In the genomic region with DNA sequence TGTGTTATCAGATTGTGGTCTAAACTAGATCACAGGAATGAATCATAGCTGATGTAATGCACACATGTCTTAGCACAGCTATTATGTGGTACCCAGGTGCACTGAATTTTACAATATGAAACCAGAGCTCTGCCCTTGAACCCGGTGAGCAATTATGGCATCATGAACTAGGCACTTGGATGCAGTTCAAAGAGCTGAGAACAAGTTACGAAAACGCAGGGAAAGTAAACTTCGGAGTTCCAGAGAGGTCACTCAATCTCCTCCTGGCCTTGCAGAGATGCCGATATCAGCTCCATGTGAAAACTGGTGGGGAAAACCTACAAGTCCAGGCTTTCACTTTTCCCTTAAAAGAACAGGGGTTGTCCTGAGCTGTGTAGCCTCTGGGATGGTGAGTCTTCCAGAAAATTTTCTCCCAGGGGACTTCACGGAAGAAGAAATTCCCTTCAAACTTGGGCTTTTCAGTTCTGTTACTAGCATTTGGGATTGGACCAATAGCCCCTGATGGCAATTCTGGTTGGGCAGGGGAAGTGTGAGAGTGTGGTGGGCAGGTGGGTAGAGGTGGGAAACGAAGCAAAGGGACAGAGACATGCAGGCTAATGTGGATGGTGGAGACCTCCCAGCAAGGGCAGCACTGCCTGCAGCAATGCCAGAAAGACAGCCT, we compare ENCODE assay signal across 1 cellular context.
TF ChIP-seq lines count a peak whose summit lies in the region.

No MANE protein-coding gene starts in this region.

TF ChIP-seq in HepG2, 621 proteins besides CTCF, POLR2A, EP300 and RAD21 (continued from another document and continues in another):
- TF ChIP-seq SIX1 (CRISPR knock-in tag; IDR thresholded peaks at IDR 0.05; ENCODE audit: borderline replicate concordance) (peak; percentile 98), SMC3 (IDR thresholded peaks at IDR 0.05; ENCODE audit: low read length) (peak; percentile 75), MTF2 (CRISPR knock-in tag; IDR thresholded peaks at IDR 0.05; ENCODE audit: borderline replicate concordance) (no peak), MED13 (CRISPR knock-in tag; IDR thresholded peaks at IDR 0.05) (peak; percentile 98), CBX5 (CRISPR knock-in tag; IDR thresholded peaks at IDR 0.05; ENCODE audit: borderline replicate concordance) (peak; percentile 99; the same call in 1 of the 2 replicates), MTA1 (CRISPR knock-in tag; IDR thresholded peaks at IDR 0.05; ENCODE audit: borderline replicate concordance) (peak; percentile 70; the same call in 1 of the 2 replicates), ZBTB42 (CRISPR knock-in tag; IDR thresholded peaks at IDR 0.05) (peak; percentile 80; the same call in 1 of the 2 replicates), ZNF607 (CRISPR knock-in tag; IDR thresholded peaks at IDR 0.05; ENCODE audit: borderline replicate concordance) (peak; percentile 70; the same call in 1 of the 2 replicates), ETV5 (CRISPR knock-in tag; IDR thresholded peaks at IDR 0.05; ENCODE audit: borderline replicate concordance) (peak; percentile 85; the same call in 1 of the 2 replicates), ZFAT (CRISPR knock-in tag; conservative IDR thresholded peaks at IDR 0.05) (no peak), ZNF547 (CRISPR knock-in tag; IDR thresholded peaks at IDR 0.05) (peak; percentile 79), ZKSCAN8 (CRISPR knock-in tag; IDR thresholded peaks at IDR 0.05; ENCODE audit: borderline replicate concordance) (peak; percentile 98), ZNF251 (CRISPR knock-in tag; IDR thresholded peaks at IDR 0.05) (no peak), SOX13 (IDR thresholded peaks at IDR 0.05) (peak; percentile 92), SOX13 (CRISPR knock-in tag; conservative IDR thresholded peaks at IDR 0.05 in 1 of 2, IDR thresholded peaks at IDR 0.05 in 1 of 2) (peak in 1 of 2 experiments; percentile 98; a peak in 2 of 4 replicates), ZNF546 (CRISPR knock-in tag; conservative IDR thresholded peaks at IDR 0.05) (no peak; the same call in 1 of the 2 replicates), SNAI1 (CRISPR knock-in tag; IDR thresholded peaks at IDR 0.05; ENCODE audit: borderline replicate concordance) (0 out of 2 replicates have a peak, but pooled peaks have one; percentile 27), AHR (CRISPR knock-in tag; IDR thresholded peaks at IDR 0.05) (no peak), ZNF883 (CRISPR knock-in tag; IDR thresholded peaks at IDR 0.05; ENCODE audit: not compliant biosample characterization) (peak; percentile 34)
- TF ChIP-seq, protein P1, sequence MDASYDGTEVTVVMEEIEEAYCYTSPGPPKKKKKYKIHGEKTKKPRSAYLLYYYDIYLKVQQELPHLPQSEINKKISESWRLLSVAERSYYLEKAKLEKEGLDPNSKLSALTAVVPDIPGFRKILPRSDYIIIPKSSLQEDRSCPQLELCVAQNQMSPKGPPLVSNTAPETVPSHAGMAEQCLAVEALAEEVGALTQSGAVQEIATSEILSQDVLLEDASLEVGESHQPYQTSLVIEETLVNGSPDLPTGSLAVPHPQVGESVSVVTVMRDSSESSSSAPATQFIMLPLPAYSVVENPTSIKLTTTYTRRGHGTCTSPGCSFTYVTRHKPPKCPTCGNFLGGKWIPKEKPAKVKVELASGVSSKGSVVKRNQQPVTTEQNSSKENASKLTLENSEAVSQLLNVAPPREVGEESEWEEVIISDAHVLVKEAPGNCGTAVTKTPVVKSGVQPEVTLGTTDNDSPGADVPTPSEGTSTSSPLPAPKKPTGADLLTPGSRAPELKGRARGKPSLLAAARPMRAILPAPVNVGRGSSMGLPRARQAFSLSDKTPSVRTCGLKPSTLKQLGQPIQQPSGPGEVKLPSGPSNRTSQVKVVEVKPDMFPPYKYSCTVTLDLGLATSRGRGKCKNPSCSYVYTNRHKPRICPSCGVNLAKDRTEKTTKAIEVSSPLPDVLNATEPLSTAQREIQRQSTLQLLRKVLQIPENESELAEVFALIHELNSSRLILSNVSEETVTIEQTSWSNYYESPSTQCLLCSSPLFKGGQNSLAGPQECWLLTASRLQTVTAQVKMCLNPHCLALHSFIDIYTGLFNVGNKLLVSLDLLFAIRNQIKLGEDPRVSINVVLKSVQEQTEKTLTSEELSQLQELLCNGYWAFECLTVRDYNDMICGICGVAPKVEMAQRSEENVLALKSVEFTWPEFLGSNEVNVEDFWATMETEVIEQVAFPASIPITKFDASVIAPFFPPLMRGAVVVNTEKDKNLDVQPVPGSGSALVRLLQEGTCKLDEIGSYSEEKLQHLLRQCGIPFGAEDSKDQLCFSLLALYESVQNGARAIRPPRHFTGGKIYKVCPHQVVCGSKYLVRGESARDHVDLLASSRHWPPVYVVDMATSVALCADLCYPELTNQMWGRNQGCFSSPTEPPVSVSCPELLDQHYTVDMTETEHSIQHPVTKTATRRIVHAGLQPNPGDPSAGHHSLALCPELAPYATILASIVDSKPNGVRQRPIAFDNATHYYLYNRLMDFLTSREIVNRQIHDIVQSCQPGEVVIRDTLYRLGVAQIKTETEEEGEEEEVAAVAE (CRISPR knock-in tag; IDR thresholded peaks at IDR 0.05; ENCODE audit: borderline replicate concordance) = peak; percentile 91; the same call in 1 of the 2 replicates
- TF ChIP-seq, protein P2, sequence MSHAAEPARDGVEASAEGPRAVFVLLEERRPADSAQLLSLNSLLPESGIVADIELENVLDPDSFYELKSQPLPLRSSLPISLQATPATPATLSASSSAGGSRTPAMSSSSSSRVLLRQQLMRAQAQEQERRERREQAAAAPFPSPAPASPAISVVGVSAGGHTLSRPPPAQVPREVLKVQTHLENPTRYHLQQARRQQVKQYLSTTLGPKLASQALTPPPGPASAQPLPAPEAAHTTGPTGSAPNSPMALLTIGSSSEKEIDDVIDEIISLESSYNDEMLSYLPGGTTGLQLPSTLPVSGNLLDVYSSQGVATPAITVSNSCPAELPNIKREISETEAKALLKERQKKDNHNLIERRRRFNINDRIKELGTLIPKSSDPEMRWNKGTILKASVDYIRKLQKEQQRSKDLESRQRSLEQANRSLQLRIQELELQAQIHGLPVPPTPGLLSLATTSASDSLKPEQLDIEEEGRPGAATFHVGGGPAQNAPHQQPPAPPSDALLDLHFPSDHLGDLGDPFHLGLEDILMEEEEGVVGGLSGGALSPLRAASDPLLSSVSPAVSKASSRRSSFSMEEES (CRISPR knock-in tag; IDR thresholded peaks at IDR 0.05) = peak; percentile 87; the same call in 1 of the 2 replicates
- TF ChIP-seq, protein P3, sequence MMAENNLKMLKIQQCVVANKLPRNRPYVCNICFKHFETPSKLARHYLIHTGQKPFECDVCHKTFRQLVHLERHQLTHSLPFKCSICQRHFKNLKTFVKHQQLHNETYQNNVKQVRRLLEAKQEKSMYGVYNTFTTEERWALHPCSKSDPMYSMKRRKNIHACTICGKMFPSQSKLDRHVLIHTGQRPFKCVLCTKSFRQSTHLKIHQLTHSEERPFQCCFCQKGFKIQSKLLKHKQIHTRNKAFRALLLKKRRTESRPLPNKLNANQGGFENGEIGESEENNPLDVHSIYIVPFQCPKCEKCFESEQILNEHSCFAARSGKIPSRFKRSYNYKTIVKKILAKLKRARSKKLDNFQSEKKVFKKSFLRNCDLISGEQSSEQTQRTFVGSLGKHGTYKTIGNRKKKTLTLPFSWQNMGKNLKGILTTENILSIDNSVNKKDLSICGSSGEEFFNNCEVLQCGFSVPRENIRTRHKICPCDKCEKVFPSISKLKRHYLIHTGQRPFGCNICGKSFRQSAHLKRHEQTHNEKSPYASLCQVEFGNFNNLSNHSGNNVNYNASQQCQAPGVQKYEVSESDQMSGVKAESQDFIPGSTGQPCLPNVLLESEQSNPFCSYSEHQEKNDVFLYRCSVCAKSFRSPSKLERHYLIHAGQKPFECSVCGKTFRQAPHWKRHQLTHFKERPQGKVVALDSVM (CRISPR knock-in tag; IDR thresholded peaks at IDR 0.05) = 0 out of 2 replicates have a peak, but pooled peaks have one; percentile 57
- TF ChIP-seq, protein P4, sequence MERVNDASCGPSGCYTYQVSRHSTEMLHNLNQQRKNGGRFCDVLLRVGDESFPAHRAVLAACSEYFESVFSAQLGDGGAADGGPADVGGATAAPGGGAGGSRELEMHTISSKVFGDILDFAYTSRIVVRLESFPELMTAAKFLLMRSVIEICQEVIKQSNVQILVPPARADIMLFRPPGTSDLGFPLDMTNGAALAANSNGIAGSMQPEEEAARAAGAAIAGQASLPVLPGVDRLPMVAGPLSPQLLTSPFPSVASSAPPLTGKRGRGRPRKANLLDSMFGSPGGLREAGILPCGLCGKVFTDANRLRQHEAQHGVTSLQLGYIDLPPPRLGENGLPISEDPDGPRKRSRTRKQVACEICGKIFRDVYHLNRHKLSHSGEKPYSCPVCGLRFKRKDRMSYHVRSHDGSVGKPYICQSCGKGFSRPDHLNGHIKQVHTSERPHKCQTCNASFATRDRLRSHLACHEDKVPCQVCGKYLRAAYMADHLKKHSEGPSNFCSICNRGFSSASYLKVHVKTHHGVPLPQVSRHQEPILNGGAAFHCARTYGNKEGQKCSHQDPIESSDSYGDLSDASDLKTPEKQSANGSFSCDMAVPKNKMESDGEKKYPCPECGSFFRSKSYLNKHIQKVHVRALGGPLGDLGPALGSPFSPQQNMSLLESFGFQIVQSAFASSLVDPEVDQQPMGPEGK (CRISPR knock-in tag; IDR thresholded peaks at IDR 0.05) = peak; percentile 88
- TF ChIP-seq, protein P5, sequence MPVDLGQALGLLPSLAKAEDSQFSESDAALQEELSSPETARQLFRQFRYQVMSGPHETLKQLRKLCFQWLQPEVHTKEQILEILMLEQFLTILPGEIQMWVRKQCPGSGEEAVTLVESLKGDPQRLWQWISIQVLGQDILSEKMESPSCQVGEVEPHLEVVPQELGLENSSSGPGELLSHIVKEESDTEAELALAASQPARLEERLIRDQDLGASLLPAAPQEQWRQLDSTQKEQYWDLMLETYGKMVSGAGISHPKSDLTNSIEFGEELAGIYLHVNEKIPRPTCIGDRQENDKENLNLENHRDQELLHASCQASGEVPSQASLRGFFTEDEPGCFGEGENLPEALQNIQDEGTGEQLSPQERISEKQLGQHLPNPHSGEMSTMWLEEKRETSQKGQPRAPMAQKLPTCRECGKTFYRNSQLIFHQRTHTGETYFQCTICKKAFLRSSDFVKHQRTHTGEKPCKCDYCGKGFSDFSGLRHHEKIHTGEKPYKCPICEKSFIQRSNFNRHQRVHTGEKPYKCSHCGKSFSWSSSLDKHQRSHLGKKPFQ (CRISPR knock-in tag; IDR thresholded peaks at IDR 0.05; ENCODE audit: insufficient replicate concordance) = peak; percentile 91
- TF ChIP-seq, protein P6, sequence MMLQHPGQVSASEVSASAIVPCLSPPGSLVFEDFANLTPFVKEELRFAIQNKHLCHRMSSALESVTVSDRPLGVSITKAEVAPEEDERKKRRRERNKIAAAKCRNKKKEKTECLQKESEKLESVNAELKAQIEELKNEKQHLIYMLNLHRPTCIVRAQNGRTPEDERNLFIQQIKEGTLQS (CRISPR knock-in tag; IDR thresholded peaks at IDR 0.05) = peak; percentile 99
- TF ChIP-seq, protein P7, sequence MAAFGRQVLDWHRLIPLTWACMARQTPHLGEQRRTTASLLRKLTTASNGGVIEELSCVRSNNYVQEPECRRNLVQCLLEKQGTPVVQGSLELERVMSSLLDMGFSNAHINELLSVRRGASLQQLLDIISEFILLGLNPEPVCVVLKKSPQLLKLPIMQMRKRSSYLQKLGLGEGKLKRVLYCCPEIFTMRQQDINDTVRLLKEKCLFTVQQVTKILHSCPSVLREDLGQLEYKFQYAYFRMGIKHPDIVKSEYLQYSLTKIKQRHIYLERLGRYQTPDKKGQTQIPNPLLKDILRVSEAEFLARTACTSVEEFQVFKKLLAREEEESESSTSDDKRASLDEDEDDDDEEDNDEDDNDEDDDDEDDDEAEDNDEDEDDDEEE (CRISPR knock-in tag; IDR thresholded peaks at IDR 0.05) = peak; percentile 85; the same call in 1 of the 2 replicates
- TF ChIP-seq, protein P8, sequence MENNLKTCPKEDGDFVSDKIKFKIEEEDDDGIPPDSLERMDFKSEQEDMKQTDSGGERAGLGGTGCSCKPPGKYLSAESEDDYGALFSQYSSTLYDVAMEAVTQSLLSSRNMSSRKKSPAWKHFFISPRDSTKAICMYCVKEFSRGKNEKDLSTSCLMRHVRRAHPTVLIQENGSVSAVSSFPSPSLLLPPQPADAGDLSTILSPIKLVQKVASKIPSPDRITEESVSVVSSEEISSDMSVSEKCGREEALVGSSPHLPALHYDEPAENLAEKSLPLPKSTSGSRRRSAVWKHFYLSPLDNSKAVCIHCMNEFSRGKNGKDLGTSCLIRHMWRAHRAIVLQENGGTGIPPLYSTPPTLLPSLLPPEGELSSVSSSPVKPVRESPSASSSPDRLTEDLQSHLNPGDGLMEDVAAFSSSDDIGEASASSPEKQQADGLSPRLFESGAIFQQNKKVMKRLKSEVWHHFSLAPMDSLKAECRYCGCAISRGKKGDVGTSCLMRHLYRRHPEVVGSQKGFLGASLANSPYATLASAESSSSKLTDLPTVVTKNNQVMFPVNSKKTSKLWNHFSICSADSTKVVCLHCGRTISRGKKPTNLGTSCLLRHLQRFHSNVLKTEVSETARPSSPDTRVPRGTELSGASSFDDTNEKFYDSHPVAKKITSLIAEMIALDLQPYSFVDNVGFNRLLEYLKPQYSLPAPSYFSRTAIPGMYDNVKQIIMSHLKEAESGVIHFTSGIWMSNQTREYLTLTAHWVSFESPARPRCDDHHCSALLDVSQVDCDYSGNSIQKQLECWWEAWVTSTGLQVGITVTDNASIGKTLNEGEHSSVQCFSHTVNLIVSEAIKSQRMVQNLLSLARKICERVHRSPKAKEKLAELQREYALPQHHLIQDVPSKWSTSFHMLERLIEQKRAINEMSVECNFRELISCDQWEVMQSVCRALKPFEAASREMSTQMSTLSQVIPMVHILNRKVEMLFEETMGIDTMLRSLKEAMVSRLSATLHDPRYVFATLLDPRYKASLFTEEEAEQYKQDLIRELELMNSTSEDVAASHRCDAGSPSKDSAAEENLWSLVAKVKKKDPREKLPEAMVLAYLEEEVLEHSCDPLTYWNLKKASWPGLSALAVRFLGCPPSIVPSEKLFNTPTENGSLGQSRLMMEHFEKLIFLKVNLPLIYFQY (CRISPR knock-in tag; IDR thresholded peaks at IDR 0.05; ENCODE audit: borderline replicate concordance) = peak; percentile 75; the same call in 1 of the 2 replicates
- TF ChIP-seq, protein P9, sequence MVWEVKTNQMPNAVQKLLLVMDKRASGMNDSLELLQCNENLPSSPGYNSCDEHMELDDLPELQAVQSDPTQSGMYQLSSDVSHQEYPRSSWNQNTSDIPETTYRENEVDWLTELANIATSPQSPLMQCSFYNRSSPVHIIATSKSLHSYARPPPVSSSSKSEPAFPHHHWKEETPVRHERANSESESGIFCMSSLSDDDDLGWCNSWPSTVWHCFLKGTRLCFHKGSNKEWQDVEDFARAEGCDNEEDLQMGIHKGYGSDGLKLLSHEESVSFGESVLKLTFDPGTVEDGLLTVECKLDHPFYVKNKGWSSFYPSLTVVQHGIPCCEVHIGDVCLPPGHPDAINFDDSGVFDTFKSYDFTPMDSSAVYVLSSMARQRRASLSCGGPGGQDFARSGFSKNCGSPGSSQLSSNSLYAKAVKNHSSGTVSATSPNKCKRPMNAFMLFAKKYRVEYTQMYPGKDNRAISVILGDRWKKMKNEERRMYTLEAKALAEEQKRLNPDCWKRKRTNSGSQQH (CRISPR knock-in tag; IDR thresholded peaks at IDR 0.05; ENCODE audit: low read depth) = peak; percentile 93
